ENCODE assay signal across 18 cellular contexts in genomic region chr17:28344435-28344901, GRCh38. TPM values are rescaled to one million over a fixed set of nuclear protein-coding genes. Genes with fewer than 3 reads are reported as not detected.
DNase-seq lines count a peak whose midpoint lies in the region; ATAC-seq and TF ChIP-seq lines count a peak whose summit lies in the region.
"Had no signal": no experiment of that assay in that cellular context is flagged by ENCODE, and none has a peak within 500 bp of the region (broad histone marks: within the 10 kb centered on the region; RNA-seq: fewer than 3 reads in every experiment).

No MANE protein-coding gene starts in this region.

- H3K36me3 Mint-ChIP-seq in endothelial cell (ENCODE audit: low read depth, unreplicated experiment): peaks cover 37% of the 10 kb centered on the region

- BruUV-seq in OCI-LY7 (replicated peaks; lab: Mats Ljungman, UMichigan): no TSS peak

- H3K4me3 Mint-ChIP-seq in endothelial cell (ENCODE audit: unreplicated experiment): peak overlapping the region; percentile 62
- H3K4me3 Mint-ChIP-seq: CD8-positive, alpha-beta memory T cell had no signal

- no peak for DNase-seq in OCI-LY7 (ENCODE audit: low spot score)
- no peak for DNase-seq in endothelial cell (ENCODE audit: low spot score)
- DNase-seq in sciatic nerve (ENCODE audit: low spot score): no peak
- no peak for DNase-seq in A172 (ENCODE audit: low spot score)
- no peak for DNase-seq in NCI-H446 (lab: John Stamatoyannopoulos, UW)
- DNase-seq: CD8-positive, alpha-beta memory T cell; MG63; NCI-H1105; NCI-H187 treated with DMSO at 0.1 percent for 48 hours; NCI-H2171; NCI-H774; Peyer's patch had no signal

- H3K36me3 ChIP-seq in KOPT-K1 (ENCODE audit: insufficient read depth, low read length): peaks cover 77% of the 10 kb centered on the region
- H3K36me3 ChIP-seq in OCI-LY7 (ENCODE audit: insufficient read depth, low read length): peaks cover 79% of the 10 kb centered on the region

- CTCF ChIA-PET in OCI-LY7 (lab: Charles Lee; ENCODE audit: unreplicated experiment): no interaction called here

- H3K9me3 Mint-ChIP-seq in endothelial cell (ENCODE audit: unreplicated experiment): no peaks in the 10 kb centered on the region
- H3K9me3 Mint-ChIP-seq: CD8-positive, alpha-beta memory T cell had no signal

- POLR2A ChIA-PET in OCI-LY7 (lab: Charles Lee): interaction anchor here (1.2 to 1.3 kb wide), 2 partner anchors 11 to 13 kb away, joined by 4 to 5 read pairs; partner anchors contain the start of gene POLDIP2

- H4K20me1 ChIP-seq in OCI-LY7 (ENCODE audit: insufficient read depth, low read length): no peaks in the 10 kb centered on the region

- TF ChIP-seq CTCF in OCI-LY7 (conservative IDR thresholded peaks at IDR 0.05; ENCODE audit: low read length) (no peak), endothelial cell (IDR thresholded peaks at IDR 0.05; ENCODE audit: unreplicated experiment) (no peak)

- H3K27me3 Mint-ChIP-seq in endothelial cell (ENCODE audit: unreplicated experiment): peaks cover 3% of the 10 kb centered on the region
- H3K27me3 Mint-ChIP-seq: CD8-positive, alpha-beta memory T cell had no signal

- no peaks in the 10 kb centered on the region for H3K79me2 ChIP-seq in OCI-LY7 (ENCODE audit: insufficient read depth, low read depth, low read length)

- ATAC-seq in sciatic nerve (peak; percentile 9), HG02973 (IDR thresholded peaks at IDR 0.05; ENCODE audit: unreplicated experiment) (no peak)

- H3K9me2 ChIP-seq in OCI-LY7 (ENCODE audit: insufficient read depth, low read length): no peaks in the 10 kb centered on the region

- H3K4me3 ChIP-seq in OCI-LY7 (ENCODE audit: low read depth, low read length, poor library complexity, severe bottlenecking): no peak overlapping the region
- H3K4me3 ChIP-seq: MG63, Peyer's patch had no signal

- H3K4me1 ChIP-seq in OCI-LY7 (ENCODE audit: insufficient read depth, low read length, poor library complexity, severe bottlenecking): peaks cover 32% of the 10 kb centered on the region
- H3K4me1 ChIP-seq: Peyer's patch had no signal

- H3K4me1 Mint-ChIP-seq in endothelial cell (ENCODE audit: unreplicated experiment): no peaks in the 10 kb centered on the region
- H3K4me1 Mint-ChIP-seq: CD8-positive, alpha-beta memory T cell had no signal

- intact Hi-C loops in OCI-LY7 (cut with micrococcal nuclease; ENCODE audit: unreplicated experiment) (no loop called here), sciatic nerve (cut with DNase I) (no loop called here)

- no peak overlapping the region for H2AFZ ChIP-seq in OCI-LY7 (ENCODE audit: low read length)

- H3K27ac Mint-ChIP-seq in endothelial cell (ENCODE audit: unreplicated experiment): no peak overlapping the region

- no peaks in the 10 kb centered on the region for H3K9me3 ChIP-seq in KOPT-K1 (ENCODE audit: insufficient read depth, low read length, poor library complexity, severe bottlenecking)
- H3K9me3 ChIP-seq in OCI-LY7 (ENCODE audit: low read length): no peaks in the 10 kb centered on the region
- H3K9me3 ChIP-seq: MG63, Peyer's patch had no signal

- peak overlapping the region; percentile 54 for H3K4me2 ChIP-seq in OCI-LY7 (ENCODE audit: low read length)
- H3K4me2 ChIP-seq: KMS-11 had no signal

- H3K27ac ChIP-seq in KOPT-K1 (ENCODE audit: low read depth, low read length, poor library complexity, severe bottlenecking) (peak overlapping the region; percentile 51), OCI-LY7 (ENCODE audit: low read depth, low read length, poor library complexity, severe bottlenecking) (peak overlapping the region; percentile 92)
- H3K27ac ChIP-seq: KMS-11, Peyer's patch had no signal

RNA-seq across cellular contexts. Expression of gene TNFAIP1, which starts 8.9 kb away (rescaled TPM):
- 9.3 and 15.5 TPM in 2 replicates for total RNA-seq in OCI-LY7 (2014; rRNA removed; shearing (Covaris generic))
- total RNA-seq in OCI-LY7 (2022): 10.6 and 14.7 TPM in 2 replicates
- 104 TPM for total RNA-seq in endothelial cell (ENCODE audit: unreplicated experiment)
- 75.0 TPM for total RNA-seq in sciatic nerve
- total RNA-seq in A172 (2014; rRNA removed; shearing (Covaris generic)): 36.2 and 44.7 TPM in 2 replicates

RNA-seq across cellular contexts. Expression of gene IFT20, which starts 9.2 kb away (rescaled TPM):
- 16.3 and 32.9 TPM in 2 replicates for total RNA-seq in OCI-LY7 (2014; rRNA removed; shearing (Covaris generic))
- total RNA-seq in OCI-LY7 (2022): 23.8 and 23.9 TPM in 2 replicates
- total RNA-seq in endothelial cell (ENCODE audit: unreplicated experiment): 47.2 TPM
- 36.3 TPM for total RNA-seq in sciatic nerve
- total RNA-seq in A172 (2014; rRNA removed; shearing (Covaris generic)): 38.9 and 45.5 TPM in 2 replicates

RNA-seq across cellular contexts. Expression of gene POLDIP2, which starts 12.9 kb away (rescaled TPM):
- 82.2 and 88.8 TPM in 2 replicates for total RNA-seq in OCI-LY7 (2014; rRNA removed; shearing (Covaris generic))
- total RNA-seq in OCI-LY7 (2022) (85.0 and 89.2 TPM in 2 replicates), endothelial cell (ENCODE audit: unreplicated experiment) (57.2 TPM), sciatic nerve (30.0 TPM)
- total RNA-seq in A172 (2014; rRNA removed; shearing (Covaris generic)): 166 and 176 TPM in 2 replicates

RNA-seq across cellular contexts. Expression of gene SEBOX, which starts 20.5 kb away (rescaled TPM):
- not detected in 2 replicates for total RNA-seq in OCI-LY7 (2014; rRNA removed; shearing (Covaris generic))
- total RNA-seq in OCI-LY7 (2022) (not detected in 2 replicates), endothelial cell (ENCODE audit: unreplicated experiment) (not detected), sciatic nerve (not detected)
- not detected in 2 replicates for total RNA-seq in A172 (2014; rRNA removed; shearing (Covaris generic))
- total RNA-seq: CD8-positive, alpha-beta memory T cell; Daoy; H1; NCI-H460; Peyer's patch had no signal

RNA-seq across cellular contexts. Expression of gene TMEM97, which starts 25.5 kb away (rescaled TPM):
- 62.3 and 65.7 TPM in 2 replicates for total RNA-seq in OCI-LY7 (2014; rRNA removed; shearing (Covaris generic))
- total RNA-seq in OCI-LY7 (2022): 65.1 and 69.6 TPM in 2 replicates
- total RNA-seq in endothelial cell (ENCODE audit: unreplicated experiment): 59.4 TPM
- 21.8 TPM for total RNA-seq in sciatic nerve
- total RNA-seq in A172 (2014; rRNA removed; shearing (Covaris generic)): 32.7 and 43.9 TPM in 2 replicates
